8 cellular contexts compared by ENCODE assay signal in the genomic region with DNA sequence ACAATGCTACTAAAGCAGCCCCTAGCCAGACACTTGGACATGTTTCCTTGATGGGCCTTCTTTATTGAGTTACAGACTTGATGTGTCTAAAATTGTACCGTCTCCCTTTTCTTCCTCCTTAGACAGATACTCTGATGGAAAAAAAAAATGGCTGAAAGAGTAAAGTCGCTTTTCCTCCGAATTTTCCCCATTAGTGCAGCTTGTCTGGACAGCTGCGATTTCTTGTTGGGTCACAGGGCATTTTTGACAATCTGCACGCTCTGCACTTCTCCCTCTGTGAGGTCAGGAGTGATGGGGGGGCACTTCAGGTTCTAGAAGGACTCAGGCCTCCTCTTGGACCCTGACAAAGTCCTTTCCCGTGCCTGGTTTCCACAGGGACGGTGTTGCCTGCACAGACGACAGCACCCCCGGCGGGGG. TPM values are rescaled to one million over a fixed set of nuclear protein-coding genes. Genes with fewer than 3 reads are reported as not detected.
DNase-seq lines count a peak whose midpoint lies in the region; ATAC-seq, FAIRE-seq and TF ChIP-seq lines count a peak whose summit lies in the region.

No MANE protein-coding gene starts in this region.

- peaks cover 39% of the 10 kb centered on the region for H3K79me2 ChIP-seq in OCI-LY7 (ENCODE audit: insufficient read depth, low read depth, low read length)
- H3K79me2 ChIP-seq in H1 (ENCODE audit: control insufficient read depth in 1 of 2, insufficient read depth in 2 of 2, low read length in 2 of 2) = peaks cover 4 to 36% of the 10 kb centered on the region in 2 experiments; a peak in 3 of 4 replicates

- H3K4me3 ChIP-seq in OCI-LY7 (ENCODE audit: low read depth, low read length, poor library complexity, severe bottlenecking) (peak overlapping the region; percentile 90), H1 (ENCODE audit: extremely low read depth in 1 of 4, insufficient read depth in 2 of 4, low read depth in 3 of 4, low read length in 4 of 4) (peak overlapping the region; percentile 85 to 95 (median 90)), neuron (ENCODE audit: low read length) (peak overlapping the region; percentile 87)

- no peak overlapping the region for H3K4ac ChIP-seq in H1 (replicated peaks; ENCODE audit: insufficient read length, low read depth, low read length)

- no peak overlapping the region for H4K91ac ChIP-seq in H1 (replicated peaks; ENCODE audit: insufficient read length, low read length)

- no TSS peak for BruUV-seq in OCI-LY7 (replicated peaks; lab: Mats Ljungman, UMichigan)

- H3K9me2 ChIP-seq in OCI-LY7 (ENCODE audit: insufficient read depth, low read length) = no peaks in the 10 kb centered on the region

- H3K36me3 ChIP-seq in OCI-LY7 (ENCODE audit: insufficient read depth, low read length) (peaks cover 25% of the 10 kb centered on the region), H1 (ENCODE audit: control insufficient read depth in 2 of 4, insufficient read depth in 4 of 4, low read length in 3 of 4) (peaks cover 0 to 11% (median 5%) of the 10 kb centered on the region in 4 experiments; a peak in 1 of 8 replicates), neuron (ENCODE audit: insufficient read depth, low read length) (peaks cover 7% of the 10 kb centered on the region)

- TF ChIP-seq RAD21 in H1 (IDR thresholded peaks at IDR 0.05 in 1 of 2, conservative IDR thresholded peaks at IDR 0.05 in 1 of 2; ENCODE audit: low read depth in 2 of 2, low read length in 2 of 2) = 0 out of 4 replicates have a peak, but pooled peaks of 1 of the 2 experiments have one; percentile 13

- H2AFZ ChIP-seq in OCI-LY7 (ENCODE audit: low read length) (peak overlapping the region; percentile 60), H1 (ENCODE audit: low read length) (peak overlapping the region; percentile 83; the same call in 1 of the 2 replicates), neuron (ENCODE audit: low read depth, low read length) (peak overlapping the region; percentile 77)

- no peak overlapping the region for H2BK5ac ChIP-seq in H1 (ENCODE audit: low read depth, low read length)

- H3K27me3 ChIP-seq in H1 (replicated peaks in 1 of 4; ENCODE audit: control insufficient read depth in 3 of 4, extremely low read depth in 1 of 4, insufficient read depth in 3 of 4, low read length in 3 of 4) (no peaks in the 10 kb centered on the region), neuron (ENCODE audit: insufficient read depth, low read length) (no peaks in the 10 kb centered on the region)

- no peak overlapping the region for H3K23ac ChIP-seq in H1 (ENCODE audit: insufficient read length)

- TF ChIP-seq CTCF in OCI-LY7 (conservative IDR thresholded peaks at IDR 0.05; ENCODE audit: low read length) (peak; percentile 43; the same call in 1 of the 2 replicates), H1 (IDR thresholded peaks at IDR 0.05; ENCODE audit: control extremely low read depth in 1 of 3, insufficient read depth in 1 of 3, low read depth in 1 of 3, low read length in 3 of 3) (peak in 1 of 3 experiments; percentile 1; a peak in 1 of 4 replicates)

- peaks cover 26% of the 10 kb centered on the region for H4K20me1 ChIP-seq in OCI-LY7 (ENCODE audit: insufficient read depth, low read length)
- peaks cover 2 to 3% of the 10 kb centered on the region in 2 experiments for H4K20me1 ChIP-seq in H1 (replicated peaks in 1 of 2; ENCODE audit: control insufficient read depth in 1 of 2, insufficient read depth in 2 of 2, low read length in 2 of 2)

- no peak for TF ChIP-seq POLR2A in GM12891 (IDR thresholded peaks at IDR 0.05; ENCODE audit: low read depth, low read length)
- TF ChIP-seq POLR2A in H1 (IDR thresholded peaks at IDR 0.05; ENCODE audit: control extremely low read depth in 1 of 2, low read depth in 2 of 2, low read length in 2 of 2) = no peak

- TF ChIP-seq EP300 in H1 (IDR thresholded peaks at IDR 0.05; ENCODE audit: borderline replicate concordance in 1 of 2, low read depth in 2 of 2, low read length in 2 of 2) = no peak

- H3K4me2 ChIP-seq in OCI-LY7 (ENCODE audit: low read length) (peak overlapping the region; percentile 86), H1 (ENCODE audit: insufficient read depth in 1 of 2, low read depth in 2 of 2, low read length in 2 of 2) (peak overlapping the region; percentile 83 to 94)

- FAIRE-seq in GM12891 (lab: Jason Lieb, UNC) = peak; percentile 33
- no peak for FAIRE-seq in H1 (lab: Jason Lieb, UNC)

- H4K5ac ChIP-seq in H1 (ENCODE audit: insufficient read length, low read depth, low read length) = no peak overlapping the region

- H3K18ac ChIP-seq in H1 (ENCODE audit: extremely low read depth, low read length) = no peak overlapping the region; the same call in 1 of the 2 replicates

- WGBS in H1 (ENCODE audit: extremely low coverage in 1 of 2, insufficient coverage in 1 of 2, insufficient read length in 1 of 2, insufficient replicate concordance in 2 of 2, low coverage in 1 of 2, low lambda C conversion rate in 2 of 2, missing lambda C conversion rate in 1 of 2), 2 experiments = 16% methylated on average over 10 of the region's 10 CpGs; no CpG with 5 or more reads in 1 of the 2 experiments

- H3K23me2 ChIP-seq in H1 (ENCODE audit: low read depth, low read length) = peaks cover 5% of the 10 kb centered on the region

- H3K9me3 ChIP-seq in OCI-LY7 (ENCODE audit: low read length) (no peaks in the 10 kb centered on the region), H1 (ENCODE audit: insufficient read depth in 2 of 2, low read depth in 1 of 2, low read length in 1 of 2) (no peaks in the 10 kb centered on the region), neuron (ENCODE audit: low read length) (no peaks in the 10 kb centered on the region)

- peak overlapping the region in 3 of 4 experiments; percentile 39 to 94 (median 50); a peak in 4 of 7 replicates for H3K9ac ChIP-seq in H1 (replicated peaks in 1 of 4; ENCODE audit: extremely low read depth in 1 of 4, low read depth in 3 of 4, low read length in 3 of 4)

- no peak overlapping the region; the same call in 1 of the 2 replicates for H4K8ac ChIP-seq in H1 (ENCODE audit: extremely low read depth, insufficient read depth, low read length)

- CTCF ChIA-PET in OCI-LY7 (lab: Charles Lee; ENCODE audit: unreplicated experiment) (interaction anchor here (0.8 to 2.8 kb wide), 2 partner anchors 10 to 13 kb away, joined by 3 to 19 read pairs; no protein-coding TSS in a partner anchor), H1 (lab: Charles Lee; ENCODE audit: partially characterized antibody) (interaction anchor here (0.6 to 1.2 kb wide), 5 partner anchors 9 to 249 kb away, joined by 3 to 6 read pairs (median 5); no protein-coding TSS in a partner anchor)

- DNase-seq in GM12891 (ENCODE audit: insufficient read length, low spot score) (no peak), OCI-LY7 (ENCODE audit: low spot score) (no peak), H1 (ENCODE audit: low read depth in 1 of 2, low spot score in 2 of 2) (no peak), SKM-1 (lab: John Stamatoyannopoulos, UW; ENCODE audit: unreplicated experiment) (no peak), NCI-H748 (lab: John Stamatoyannopoulos, UW; ENCODE audit: unreplicated experiment) (no peak), COLO829 (ENCODE audit: low spot score) (no peak)

- H2AK5ac ChIP-seq in H1 (ENCODE audit: low read depth, low read length) = no peak overlapping the region

- intact Hi-C loops in OCI-LY7 (cut with micrococcal nuclease; ENCODE audit: unreplicated experiment) = loop anchor here (1.0 to 5.0 kb wide), 4 partner anchors 13 to 1071 kb away; a partner anchor contains a TSS

- H2BK12ac ChIP-seq in H1 (ENCODE audit: low read depth, low read length) = no peak overlapping the region

- H3K14ac ChIP-seq in H1 (ENCODE audit: insufficient read length) = no peak overlapping the region

- POLR2A ChIA-PET in OCI-LY7 (lab: Charles Lee) = interaction anchor here (0.6 to 4.8 kb wide), 13 partner anchors 9 to 262 kb away, joined by 3 to 81 read pairs (median 4); no protein-coding TSS in a partner anchor
- POLR2A ChIA-PET in H1 (lab: Charles Lee; ENCODE audit: partially characterized antibody) = interaction anchor here (0.9 to 2.0 kb wide), 6 partner anchors 13 to 234 kb away, joined by 3 to 9 read pairs (median 4); a partner anchor contains a TSS

- no peak overlapping the region; the same call in 1 of the 2 replicates for H2BK15ac ChIP-seq in H1 (ENCODE audit: low read length)

- no peak overlapping the region for H2BK20ac ChIP-seq in H1 (ENCODE audit: low read length)

- H3K56ac ChIP-seq in H1 (replicated peaks; ENCODE audit: insufficient read length, low read depth, low read length) = peak overlapping the region; percentile 33

- H2BK120ac ChIP-seq in H1 (replicated peaks; ENCODE audit: low read depth, low read length) = no peak overlapping the region

- no peak for ATAC-seq in GM21786 (IDR thresholded peaks at IDR 0.05; ENCODE audit: unreplicated experiment)

- peaks cover 2% of the 10 kb centered on the region for H3K79me1 ChIP-seq in H1 (ENCODE audit: low read depth, low read length)

- peaks cover 48% of the 10 kb centered on the region for H3K4me1 ChIP-seq in OCI-LY7 (ENCODE audit: insufficient read depth, low read length, poor library complexity, severe bottlenecking)
- peaks cover 0 to 7% (median 2%) of the 10 kb centered on the region in 4 experiments; a peak in 4 of 7 replicates for H3K4me1 ChIP-seq in H1 (replicated peaks in 1 of 4; ENCODE audit: control insufficient read depth in 3 of 4, insufficient read depth in 4 of 4, low read length in 3 of 4)
- peaks cover 40% of the 10 kb centered on the region for H3K4me1 ChIP-seq in neuron (ENCODE audit: insufficient read depth, low read length)

- H3K27ac ChIP-seq in OCI-LY7 (ENCODE audit: low read depth, low read length, poor library complexity, severe bottlenecking) (peak overlapping the region; percentile 65), H1 (ENCODE audit: low read depth, low read length) (peak overlapping the region; percentile 99)

RNA-seq across cellular contexts. Expression of a gene that starts 1.0 kb away (rescaled TPM):
- polyA plus RNA-seq in GM12891 (2012; ENCODE audit: low read depth, missing spikeins) = 75.4 TPM
- total RNA-seq in OCI-LY7 (2014; rRNA removed; shearing (Covaris generic)) = 158 and 228 TPM in 2 replicates
- 332 and 359 TPM in 2 replicates for total RNA-seq in OCI-LY7 (2022)
- total RNA-seq in H1 (2021; fragmentation: NEBNext Ultra II Directional; extraction: Animal tissue kit (Norgen Biotek cat#: 25700)) = 147 and 149 TPM in 2 replicates
- polyA plus RNA-seq in H1 (2011; rRNA removed) = 39.3 and 41.7 TPM in 2 replicates
- 97.8 TPM for polyA plus RNA-seq in H1 (2011; cell fraction: cytosol; rRNA removed)
- 71.6 TPM for polyA plus RNA-seq in H1 (2011; cell fraction: nucleus; rRNA removed)
- 130 to 145 TPM (median 136 TPM) in 4 replicates for polyA plus RNA-seq in H1 (2012, experiment 1 of 2)
- polyA plus RNA-seq in H1 (2012, experiment 2 of 2) = 18.5 TPM
- 54.5 TPM for polyA plus RNA-seq in H1 (2013, experiment 1 of 2)
- polyA plus RNA-seq in H1 (2013, experiment 2 of 2) = 56.0 TPM
- polyA minus RNA-seq in H1 (2011; rRNA and poly(A)+ RNA removed) = 106 and 131 TPM in 2 replicates
- 176 TPM for polyA minus RNA-seq in H1 (2011; cell fraction: cytosol; rRNA and poly(A)+ RNA removed)
- 124 TPM for polyA minus RNA-seq in H1 (2011; cell fraction: nucleus; rRNA and poly(A)+ RNA removed)

RNA-seq across cellular contexts. Expression of a gene that starts 54.0 kb away (rescaled TPM):
- polyA plus RNA-seq in GM12891 (2012; ENCODE audit: low read depth, missing spikeins) = 12.2 TPM
- 31.7 and 34.4 TPM in 2 replicates for total RNA-seq in OCI-LY7 (2014; rRNA removed; shearing (Covaris generic))
- total RNA-seq in OCI-LY7 (2022) = 43.5 and 59.2 TPM in 2 replicates
- 14.4 and 17.4 TPM in 2 replicates for total RNA-seq in H1 (2021; fragmentation: NEBNext Ultra II Directional; extraction: Animal tissue kit (Norgen Biotek cat#: 25700))
- 15.5 and 16.6 TPM in 2 replicates for polyA plus RNA-seq in H1 (2011; rRNA removed)
- polyA plus RNA-seq in H1 (2011; cell fraction: cytosol; rRNA removed) = 21.5 TPM
- polyA plus RNA-seq in H1 (2011; cell fraction: nucleus; rRNA removed) = 24.8 TPM
- 15.9 to 18.8 TPM (median 17.5 TPM) in 4 replicates for polyA plus RNA-seq in H1 (2012, experiment 1 of 2)
- 8.6 TPM for polyA plus RNA-seq in H1 (2012, experiment 2 of 2)
- polyA plus RNA-seq in H1 (2013, experiment 1 of 2) = 15.9 TPM
- 17.0 TPM for polyA plus RNA-seq in H1 (2013, experiment 2 of 2)
- 21.9 and 24.0 TPM in 2 replicates for polyA minus RNA-seq in H1 (2011; rRNA and poly(A)+ RNA removed)
- 15.6 TPM for polyA minus RNA-seq in H1 (2011; cell fraction: cytosol; rRNA and poly(A)+ RNA removed)
- 32.8 TPM for polyA minus RNA-seq in H1 (2011; cell fraction: nucleus; rRNA and poly(A)+ RNA removed)
